27 cellular contexts compared by ENCODE assay signal in the genomic region with DNA sequence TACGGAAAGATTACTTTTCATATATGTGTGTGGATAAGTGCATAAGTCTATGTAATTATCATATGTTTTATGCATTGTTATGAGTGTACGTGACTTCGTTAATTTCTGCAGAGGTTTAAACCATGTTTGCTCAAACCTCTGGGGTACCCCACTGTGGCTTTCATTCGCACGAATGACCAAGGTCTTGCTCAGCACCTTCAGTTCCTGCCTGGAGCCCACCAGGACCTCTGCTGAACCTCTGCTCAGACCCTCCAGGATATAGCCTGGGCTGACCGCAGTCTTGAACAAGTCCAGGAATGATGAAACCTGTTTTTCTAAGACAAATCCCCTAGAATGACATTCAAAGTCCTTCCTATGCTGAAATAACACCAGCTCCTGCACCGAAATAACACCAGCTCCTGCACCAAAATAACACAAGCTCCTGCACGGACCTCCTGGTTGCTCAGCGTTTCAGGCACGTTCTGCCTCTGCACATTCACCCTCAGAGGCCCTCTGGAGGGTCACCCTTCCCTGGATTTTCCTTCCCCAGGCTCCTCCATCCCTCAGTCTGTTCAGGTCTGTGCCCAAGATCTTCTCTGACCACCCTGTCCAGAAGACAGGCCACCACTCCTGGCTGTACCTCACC.
A peak's percentile ranks its signal among the peaks of the same experiment; 100 is the strongest.
DNase-seq lines count a peak whose midpoint lies in the region; ATAC-seq, FAIRE-seq and TF ChIP-seq lines count a peak whose summit lies in the region.
"Had no signal": no experiment of that assay in that cellular context is flagged by ENCODE, and none has a peak within 500 bp of the region (broad histone marks: within the 10 kb centered on the region; RNA-seq: fewer than 3 reads in every experiment).

No MANE protein-coding gene starts in this region.

- no peak overlapping the region for H2BK5ac ChIP-seq in H1 (ENCODE audit: low read depth, low read length)

- H3K36me3 ChIP-seq in Karpas-422 (ENCODE audit: insufficient read depth, low read length): no peaks in the 10 kb centered on the region
- H3K36me3 ChIP-seq in H1 (ENCODE audit: control insufficient read depth in 2 of 4, insufficient read depth in 4 of 4, low read length in 3 of 4): no peaks in the 10 kb centered on the region
- H3K36me3 ChIP-seq in thyroid gland: no peaks in the 10 kb centered on the region
- H3K36me3 ChIP-seq in tibial nerve: no peaks in the 10 kb centered on the region
- H3K36me3 ChIP-seq: SJCRH30 had no signal

- H3K27ac ChIP-seq in Karpas-422 (ENCODE audit: low read length): peak overlapping the region; percentile 97
- no peak overlapping the region for H3K27ac ChIP-seq in H1 (ENCODE audit: low read depth, low read length)
- H3K27ac ChIP-seq in thyroid gland: peak overlapping the region; percentile 39 to 68 (median 41)
- no peak overlapping the region for H3K27ac ChIP-seq in tibial nerve
- H3K27ac ChIP-seq: C4-2B, KMS-11, PC-9, SJCRH30 had no signal

- ATAC-seq in WTC11: no peak
- no peak for ATAC-seq in HG03520 (IDR thresholded peaks at IDR 0.05; ENCODE audit: unreplicated experiment)
- ATAC-seq: Right ventricle myocardium inferior, SK-N-SH treated with all-trans-retinoic acid at 6 μM for 48 hours had no signal

- TF ChIP-seq EP300 in H1 (IDR thresholded peaks at IDR 0.05; ENCODE audit: borderline replicate concordance in 1 of 2, low read depth in 2 of 2, low read length in 2 of 2) (no peak), tibial nerve (IDR thresholded peaks at IDR 0.05) (no peak)

- peak; percentile 63 for DNase-seq in Karpas-422
- no peak for DNase-seq in WTC11 (ENCODE audit: low spot score)
- no peak for DNase-seq in H1 (ENCODE audit: low read depth in 1 of 2, low spot score in 2 of 2)
- DNase-seq in thyroid gland: peak; percentile 68 to 74
- no peak for DNase-seq in ureter (ENCODE audit: low spot score)
- DNase-seq in tibial nerve (ENCODE audit: low spot score in 2 of 2): no peak
- DNase-seq: DMS 273 treated with DMSO at 0.1 percent for 48 hours, DMS79 treated with DMSO at 0.1 percent for 48 hours, GF-D8, H7, NCI-H1092 treated with DMSO at 0.1 percent for 48 hours, NCI-H1436, NCI-H187, NCI-H2081 treated with DMSO at 0.1 percent for 48 hours, NCI-H524, NCI-H748 treated with DMSO at 0.1 percent for 48 hours, PC-9, SJCRH30 had no signal

- peaks cover 29% of the 10 kb centered on the region for H3K4me1 Mint-ChIP-seq in WTC11
- H3K4me1 Mint-ChIP-seq: CD8-positive, alpha-beta memory T cell had no signal

- H2BK20ac ChIP-seq in H1 (ENCODE audit: low read length): no peak overlapping the region

- TF ChIP-seq POLR2A in H1 (IDR thresholded peaks at IDR 0.05; ENCODE audit: control extremely low read depth in 1 of 2, low read depth in 2 of 2, low read length in 2 of 2) (no peak), thyroid gland (IDR thresholded peaks at IDR 0.05) (no peak), tibial nerve (IDR thresholded peaks at IDR 0.05) (no peak)

- no peak for FAIRE-seq in H1 (lab: Jason Lieb, UNC)
- FAIRE-seq: GM12891, GM19239 had no signal

- H3K4me3 Mint-ChIP-seq in WTC11: no peak overlapping the region
- H3K4me3 Mint-ChIP-seq: B cell; CD8-positive, alpha-beta memory T cell had no signal

- H3K27me3 ChIP-seq in Karpas-422 (ENCODE audit: low read length) (no peaks in the 10 kb centered on the region), H1 (replicated peaks in 1 of 4; ENCODE audit: control insufficient read depth in 3 of 4, extremely low read depth in 1 of 4, insufficient read depth in 3 of 4, low read length in 3 of 4) (no peaks in the 10 kb centered on the region), thyroid gland (no peaks in the 10 kb centered on the region), tibial nerve (no peaks in the 10 kb centered on the region)
- H3K27me3 ChIP-seq: SJCRH30 had no signal

- H2AK5ac ChIP-seq in H1 (ENCODE audit: low read depth, low read length): no peak overlapping the region

- no peak overlapping the region for H4K5ac ChIP-seq in H1 (ENCODE audit: insufficient read length, low read depth, low read length)

- no peak overlapping the region for H4K91ac ChIP-seq in H1 (replicated peaks; ENCODE audit: insufficient read length, low read length)

- H3K9me2 ChIP-seq in Karpas-422 (replicated peaks; ENCODE audit: insufficient read depth, low read length): no peaks in the 10 kb centered on the region

- peak overlapping the region; percentile 71 for H3K9ac ChIP-seq in Karpas-422 (ENCODE audit: low read length)
- H3K9ac ChIP-seq in H1 (replicated peaks in 1 of 4; ENCODE audit: extremely low read depth in 1 of 4, low read depth in 3 of 4, low read length in 3 of 4): no peak overlapping the region
- H3K9ac ChIP-seq: KMS-11 had no signal

- peak overlapping the region; percentile 42; the same call in 1 of the 2 replicates for H3K27ac Mint-ChIP-seq in WTC11
- H3K27ac Mint-ChIP-seq: B cell had no signal

- H3K79me1 ChIP-seq in H1 (ENCODE audit: low read depth, low read length): no peaks in the 10 kb centered on the region

- peaks cover 19% of the 10 kb centered on the region; the same call in 1 of the 2 replicates for H3K79me2 ChIP-seq in Karpas-422 (ENCODE audit: low read length)
- H3K79me2 ChIP-seq in H1 (ENCODE audit: control insufficient read depth in 1 of 2, insufficient read depth in 2 of 2, low read length in 2 of 2): no peaks in the 10 kb centered on the region

- no peak for TF ChIP-seq RAD21 in H1 (IDR thresholded peaks at IDR 0.05 in 1 of 2, conservative IDR thresholded peaks at IDR 0.05 in 1 of 2; ENCODE audit: low read depth in 2 of 2, low read length in 2 of 2)

- peaks cover 4% of the 10 kb centered on the region; the same call in 1 of the 2 replicates for H3K23me2 ChIP-seq in H1 (ENCODE audit: low read depth, low read length)

- intact Hi-C loops in thyroid gland (cut with DNase I): no loop called here

- H2BK15ac ChIP-seq in H1 (ENCODE audit: low read length): no peak overlapping the region

- H4K20me1 ChIP-seq in Karpas-422 (ENCODE audit: insufficient read depth, low read depth, low read length) (no peaks in the 10 kb centered on the region), H1 (replicated peaks in 1 of 2; ENCODE audit: control insufficient read depth in 1 of 2, insufficient read depth in 2 of 2, low read length in 2 of 2) (peaks cover 0 to 2% of the 10 kb centered on the region in 2 experiments)

- TF ChIP-seq CTCF in WTC11 (IDR thresholded peaks at IDR 0.05) (no peak), H1 (IDR thresholded peaks at IDR 0.05; ENCODE audit: control extremely low read depth in 1 of 3, insufficient read depth in 1 of 3, low read depth in 1 of 3, low read length in 3 of 3) (no peak), thyroid gland (IDR thresholded peaks at IDR 0.05) (no peak), tibial nerve (IDR thresholded peaks at IDR 0.05) (no peak)

- no peak overlapping the region for H3K56ac ChIP-seq in H1 (replicated peaks; ENCODE audit: insufficient read length, low read depth, low read length)

- H2AFZ ChIP-seq in Karpas-422 (ENCODE audit: low read length) (peak overlapping the region; percentile 54), H1 (ENCODE audit: low read length) (no peak overlapping the region)
- H2AFZ ChIP-seq: PC-9 had no signal

- H3K4ac ChIP-seq in H1 (replicated peaks; ENCODE audit: insufficient read length, low read depth, low read length): no peak overlapping the region

- H3K27me3 Mint-ChIP-seq in WTC11 (ENCODE audit: low read depth): no peaks in the 10 kb centered on the region; the same call in 1 of the 2 replicates
- H3K27me3 Mint-ChIP-seq: B cell had no signal

- 88% methylated on average over 10 of the region's 10 CpGs; no CpG with 5 or more reads in 1 of the 2 experiments for WGBS in H1 (ENCODE audit: extremely low coverage in 1 of 2, insufficient coverage in 1 of 2, insufficient read length in 1 of 2, insufficient replicate concordance in 2 of 2, low coverage in 1 of 2, low lambda C conversion rate in 2 of 2, missing lambda C conversion rate in 1 of 2), 2 experiments
- WGBS in thyroid gland, 2 donors: 43 to 51% methylated on average over 10 of the region's 10 CpGs
- WGBS in tibial nerve, 2 donors: 79 to 91% methylated on average over 10 of the region's 10 CpGs

- H3K36me3 Mint-ChIP-seq in WTC11: no peaks in the 10 kb centered on the region

- POLR2A ChIA-PET in WTC11 (lab: Charles Lee): no interaction called here
- POLR2A ChIA-PET in H1 (lab: Charles Lee; ENCODE audit: partially characterized antibody): no interaction called here

- H3K23ac ChIP-seq in H1 (ENCODE audit: insufficient read length): no peak overlapping the region

- H3K9me3 Mint-ChIP-seq in WTC11: no peaks in the 10 kb centered on the region
- H3K9me3 Mint-ChIP-seq: CD8-positive, alpha-beta memory T cell had no signal

- no peak overlapping the region for H3K14ac ChIP-seq in H1 (ENCODE audit: insufficient read length)

- H3K9me3 ChIP-seq in Karpas-422 (ENCODE audit: low read length) (no peaks in the 10 kb centered on the region), H1 (ENCODE audit: insufficient read depth in 2 of 2, low read depth in 1 of 2, low read length in 1 of 2) (no peaks in the 10 kb centered on the region), thyroid gland (no peaks in the 10 kb centered on the region), tibial nerve (no peaks in the 10 kb centered on the region)
- H3K9me3 ChIP-seq: SJCRH30 had no signal

- peak overlapping the region; percentile 53; the same call in 1 of the 2 replicates for H2BK12ac ChIP-seq in H1 (ENCODE audit: low read depth, low read length)

- CTCF ChIA-PET in WTC11 (lab: Charles Lee) (no interaction called here), H1 (lab: Charles Lee; ENCODE audit: partially characterized antibody) (interaction anchor here (0.6 to 1.3 kb wide), 3 partner anchors 14 to 329 kb away, joined by 3 read pairs; no protein-coding TSS in a partner anchor)

- H3K4me1 ChIP-seq in Karpas-422 (ENCODE audit: low read length): peaks cover 100% of the 10 kb centered on the region
- peaks cover 0 to 16% (median 5%) of the 10 kb centered on the region in 4 experiments; a peak in 5 of 7 replicates for H3K4me1 ChIP-seq in H1 (replicated peaks in 1 of 4; ENCODE audit: control insufficient read depth in 3 of 4, insufficient read depth in 4 of 4, low read length in 3 of 4)
- H3K4me1 ChIP-seq in thyroid gland: peaks cover 22 to 69% of the 10 kb centered on the region in 2 donors
- peaks cover 0 to 8% (median 0%) of the 10 kb centered on the region in 4 donors for H3K4me1 ChIP-seq in tibial nerve

- H3K4me3 ChIP-seq in Karpas-422 (ENCODE audit: low read length) (peak overlapping the region; percentile 62; the same call in 1 of the 2 replicates), H1 (ENCODE audit: extremely low read depth in 1 of 4, insufficient read depth in 2 of 4, low read depth in 3 of 4, low read length in 4 of 4) (no peak overlapping the region), thyroid gland (replicated peaks in 1 of 3) (no peak overlapping the region), tibial nerve (no peak overlapping the region)
- H3K4me3 ChIP-seq: PC-9, SJCRH30 had no signal

- no peak overlapping the region for H3K18ac ChIP-seq in H1 (ENCODE audit: extremely low read depth, low read length)

- H4K8ac ChIP-seq in H1 (ENCODE audit: extremely low read depth, insufficient read depth, low read length): no peak overlapping the region

- H2BK120ac ChIP-seq in H1 (replicated peaks; ENCODE audit: low read depth, low read length): no peak overlapping the region

- H3K4me2 ChIP-seq in Karpas-422 (ENCODE audit: low read depth, low read length, poor library complexity, severe bottlenecking) (peak overlapping the region; percentile 84), H1 (ENCODE audit: insufficient read depth in 1 of 2, low read depth in 2 of 2, low read length in 2 of 2) (no peak overlapping the region)
- H3K4me2 ChIP-seq: KMS-11, PC-9 had no signal

Comparison
In these comparisons a context has a peak if more than half of its experiments do, and no peak if none do; other contexts are left out.
1. DNase-seq: peak in Karpas-422 (single experiment) and thyroid gland (2 of 2); none in WTC11 (single experiment), H1 (0 of 2), ureter (single experiment) and tibial nerve (0 of 2).
2. H3K27ac ChIP-seq: peak in Karpas-422 (single experiment) and thyroid gland (3 of 3); none in H1 (single experiment) and tibial nerve (0 of 4).